26 cellular contexts compared by ENCODE assay signal in genomic region chr7:57425239-57425944, GRCh38. TPM values are rescaled to one million over a fixed set of nuclear protein-coding genes. Genes with fewer than 3 reads are reported as not detected.
DNase-seq lines count a peak whose midpoint lies in the region; ATAC-seq and TF ChIP-seq lines count a peak whose summit lies in the region.
"Had no signal": no experiment of that assay in that cellular context is flagged by ENCODE, and none has a peak within 500 bp of the region (broad histone marks: within the 10 kb centered on the region; RNA-seq: fewer than 3 reads in every experiment).

No MANE protein-coding gene starts in this region.

- H3K4me3 Mint-ChIP-seq in CD14-positive monocyte: no peak overlapping the region
- H3K4me3 Mint-ChIP-seq: CD4-positive, alpha-beta memory T cell; CD4-positive, CD25-positive, alpha-beta regulatory T cell; CD8-positive, alpha-beta memory T cell had no signal

- peaks cover 0 to 2% (median 0%) of the 10 kb centered on the region in 3 donors for H3K27me3 Mint-ChIP-seq in CD14-positive monocyte (ENCODE audit: low read depth in 3 of 3)
- H3K27me3 Mint-ChIP-seq: CD4-positive, alpha-beta memory T cell; CD4-positive, CD25-positive, alpha-beta regulatory T cell had no signal

- no peak overlapping the region for H3K4me3 ChIP-seq in NB4 (ENCODE audit: low read depth, low read length)
- H3K4me3 ChIP-seq: GM12878 had no signal

- intact Hi-C loops in CD14-positive monocyte (cut with micrococcal nuclease): no loop called here
- intact Hi-C loops in sciatic nerve (cut with DNase I): no loop called here

- DNase-seq in CD14-positive monocyte (ENCODE audit: low spot score) (peak; percentile 33), NB4 (ENCODE audit: low read depth) (peak; percentile 0), sciatic nerve (ENCODE audit: low spot score) (no peak), erythroblast (lab: John Stamatoyannopoulos, UW) (no peak), HuH-7.5 (ENCODE audit: low spot score) (no peak)
- DNase-seq: 8988T; ACHN; BE2C; CD4-positive, CD25-positive, alpha-beta regulatory T cell; CD8-positive, alpha-beta memory T cell; COR-L47; DMS 273 treated with DMSO at 0.1 percent for 48 hours; DMS153; DMS53; DMS79; DND-41; EL; GDM1 had no signal

- no peaks in the 10 kb centered on the region for H3K4me1 Mint-ChIP-seq in CD14-positive monocyte
- H3K4me1 Mint-ChIP-seq: CD4-positive, alpha-beta memory T cell; CD8-positive, alpha-beta memory T cell had no signal

- TF ChIP-seq CTCF in CD14-positive monocyte (IDR thresholded peaks at IDR 0.05): no peak
- TF ChIP-seq CTCF in NB4 (IDR thresholded peaks at IDR 0.05; ENCODE audit: low read depth, low read length): no peak

- no peaks in the 10 kb centered on the region for H3K36me3 Mint-ChIP-seq in CD14-positive monocyte
- H3K36me3 Mint-ChIP-seq: CD4-positive, CD25-positive, alpha-beta regulatory T cell; CD8-positive, alpha-beta memory T cell had no signal

- H3K9me3 Mint-ChIP-seq in CD14-positive monocyte: peaks cover 18 to 59% (median 35%) of the 10 kb centered on the region in 7 donors

- TF ChIP-seq POLR2A in NB4 (IDR thresholded peaks at IDR 0.05; ENCODE audit: extremely low read depth, insufficient read length): no peak
- TF ChIP-seq POLR2A in erythroblast (IDR thresholded peaks at IDR 0.05; ENCODE audit: low read length): no peak

- ATAC-seq in sciatic nerve (peak; percentile 17), HG03571 (IDR thresholded peaks at IDR 0.05; ENCODE audit: unreplicated experiment) (no peak), GM21367 (IDR thresholded peaks at IDR 0.05; ENCODE audit: unreplicated experiment) (no peak)
- ATAC-seq: GM12878 had no signal

- no peak overlapping the region for H3K27ac Mint-ChIP-seq in CD14-positive monocyte
- H3K27ac Mint-ChIP-seq: CD4-positive, alpha-beta memory T cell; CD4-positive, CD25-positive, alpha-beta regulatory T cell; CD8-positive, alpha-beta memory T cell had no signal

RNA-seq across cellular contexts. Expression of gene ZNF716, which starts 24.6 kb away (rescaled TPM):
- not detected for polyA plus RNA-seq in CD14-positive monocyte
- not detected for total RNA-seq in sciatic nerve
- total RNA-seq: A673; CD4-positive, alpha-beta memory T cell; CD4-positive, CD25-positive, alpha-beta regulatory T cell; CD8-positive, alpha-beta memory T cell; Daoy; G401; GM12878 had no signal
- polyA plus RNA-seq: AG04450; CD4-positive, alpha-beta memory T cell; CD4-positive, CD25-positive, alpha-beta regulatory T cell; CD8-positive, alpha-beta memory T cell; GM12878 had no signal

Comparison
In these comparisons a context has a peak if more than half of its experiments do, and no peak if none do; other contexts are left out.
1. DNase-seq: peak in CD14-positive monocyte (single experiment) and NB4 (single experiment); none in sciatic nerve (single experiment), erythroblast (0 of 2) and HuH-7.5 (single experiment).